Comparison of ENCODE assay signal across 28 cellular contexts in the genomic region with DNA sequence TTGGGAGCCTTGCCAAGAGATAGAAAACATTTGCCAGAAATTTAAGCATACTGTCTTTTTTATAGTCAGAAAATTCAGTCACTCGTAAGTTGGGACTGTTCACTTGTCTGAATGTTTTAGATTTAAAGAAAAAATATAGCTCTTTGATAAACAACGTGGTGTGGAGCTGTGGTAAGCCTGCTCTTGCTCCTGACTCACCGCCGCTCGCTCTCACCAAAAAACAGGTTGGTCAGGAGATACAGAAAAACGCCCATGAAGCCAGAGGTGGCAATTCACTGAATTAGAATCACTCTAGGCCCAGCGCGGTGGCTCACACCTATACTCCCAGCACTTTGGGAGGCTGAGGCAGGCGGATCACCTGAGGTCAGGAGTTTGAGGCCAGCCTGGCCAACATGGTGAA. TPM values are rescaled to one million over a fixed set of nuclear protein-coding genes. Genes with fewer than 3 reads are reported as not detected.
DNase-seq lines count a peak whose midpoint lies in the region; ATAC-seq and TF ChIP-seq lines count a peak whose summit lies in the region.
"Had no signal": no experiment of that assay in that cellular context is flagged by ENCODE, and none has a peak within 500 bp of the region (broad histone marks: within the 10 kb centered on the region; RNA-seq: fewer than 3 reads in every experiment).

No MANE protein-coding gene starts in this region.

- no peaks in the 10 kb centered on the region for H3K9me3 Mint-ChIP-seq in activated CD8-positive, alpha-beta memory T cell treated with anti-CD3 and anti-CD28 coated beads, Interleukin-2, amount 10 ng/mL, durations not matched to agents 7 days and 5 days (ENCODE audit: low read depth)
- H3K9me3 Mint-ChIP-seq: activated CD4-positive, alpha-beta T cell treated with anti-CD3 and anti-CD28 coated beads, Interleukin-2, amount 10 ng/mL, durations not matched to agents 7 days and 5 days; activated naive CD4-positive, alpha-beta T cell treated with anti-CD3 and anti-CD28 coated beads, Interleukin-2, amount 10 ng/mL, durations not matched to agents 7 days and 5 days; memory B cell had no signal

- H3K27ac Mint-ChIP-seq in activated CD8-positive, alpha-beta memory T cell treated with anti-CD3 and anti-CD28 coated beads, Interleukin-2, amount 10 ng/mL, durations not matched to agents 7 days and 5 days = no peak overlapping the region
- H3K27ac Mint-ChIP-seq: activated CD4-positive, alpha-beta T cell treated with anti-CD3 and anti-CD28 coated beads, Interleukin-2, amount 10 ng/mL, durations not matched to agents 7 days and 5 days; activated naive CD4-positive, alpha-beta T cell treated with anti-CD3 and anti-CD28 coated beads, Interleukin-2, amount 10 ng/mL, durations not matched to agents 7 days and 5 days; memory B cell; type B pancreatic cell had no signal

- peak overlapping the region; percentile 94 for H3K4me2 ChIP-seq in Loucy (ENCODE audit: low read depth, low read length, poor library complexity, severe bottlenecking)
- H3K4me2 ChIP-seq: A549 had no signal

- H3K27me3 Mint-ChIP-seq in activated CD8-positive, alpha-beta memory T cell treated with anti-CD3 and anti-CD28 coated beads, Interleukin-2, amount 10 ng/mL, durations not matched to agents 7 days and 5 days = no peaks in the 10 kb centered on the region
- H3K27me3 Mint-ChIP-seq: activated CD4-positive, alpha-beta T cell treated with anti-CD3 and anti-CD28 coated beads, Interleukin-2, amount 10 ng/mL, durations not matched to agents 7 days and 5 days; activated naive CD4-positive, alpha-beta T cell treated with anti-CD3 and anti-CD28 coated beads, Interleukin-2, amount 10 ng/mL, durations not matched to agents 7 days and 5 days; memory B cell; type B pancreatic cell had no signal

- no peaks in the 10 kb centered on the region for H3K9me2 ChIP-seq in Loucy (replicated peaks; ENCODE audit: low read depth, low read length)

- intact Hi-C loops in right cardiac atrium (cut with DNase I) = no loop called here

- DNase-seq in activated CD8-positive, alpha-beta memory T cell treated with anti-CD3 and anti-CD28 coated beads, Interleukin-2, amount 50 U/mL, for 4 hours = peak; percentile 46
- no peak for DNase-seq in activated CD8-positive, alpha-beta memory T cell treated with anti-CD3 and anti-CD28 coated beads, Interleukin-2, amount 10 ng/mL, durations not matched to agents 7 days and 5 days
- DNase-seq in foreskin keratinocyte (peak in 1 of 2 donors; percentile 45), medulla oblongata (ENCODE audit: extremely low spot score) (no peak), right cardiac atrium (no peak)
- peak; percentile 45 for DNase-seq in stimulated activated naive CD8-positive, alpha-beta T cell treated with anti-CD3 and anti-CD28 coated beads, Interleukin-15, Interleukin-2, amounts not matched to agents 100 U/mL and 50 U/mL, for 24 hours
- DNase-seq in stimulated activated CD4-positive, alpha-beta T cell treated with anti-CD3 and anti-CD28 coated beads, Interleukin-1b, Interleukin-23, amount 100 ng/mL, for 48 hours = no peak
- DNase-seq: activated CD4-positive, alpha-beta T cell treated with anti-CD3 and anti-CD28 coated beads, Interleukin-2, amount 10 ng/mL, durations not matched to agents 7 days and 5 days; activated CD8-positive, alpha-beta memory T cell treated with anti-CD3 and anti-CD28 coated beads, Interleukin-2, amount 50 U/mL, for 48 hours; activated naive CD4-positive, alpha-beta T cell treated with anti-CD3 and anti-CD28 coated beads, Interleukin-2, amount 10 ng/mL, durations not matched to agents 7 days and 5 days; cerebellar nuclear complex; COR-L47; DMS79; GF-D8; heart right ventricle; left colon; NCI-H1105; NCI-H1930; NCI-H69; retina; stimulated activated CD4-positive, alpha-beta T cell treated with anti-CD3 and anti-CD28 coated beads, Interleukin-2, amount 100 ng/mL, for 48 hours; stomach; T-helper 1 cell had no signal

- H2AFZ ChIP-seq in Loucy (ENCODE audit: low read length) = no peak overlapping the region

- H3K9me3 ChIP-seq in Loucy (ENCODE audit: insufficient read depth, low read depth, low read length) = no peaks in the 10 kb centered on the region
- no peaks in the 10 kb centered on the region for H3K9me3 ChIP-seq in right cardiac atrium (ENCODE audit: control insufficient read depth, low read length)
- H3K9me3 ChIP-seq: A549, heart right ventricle, SJSA1, stomach had no signal

- no peaks in the 10 kb centered on the region for H3K27me3 ChIP-seq in Loucy (ENCODE audit: insufficient read depth, low read length, poor library complexity, severe bottlenecking)
- no peaks in the 10 kb centered on the region for H3K27me3 ChIP-seq in foreskin keratinocyte
- no peaks in the 10 kb centered on the region for H3K27me3 ChIP-seq in right cardiac atrium (ENCODE audit: control insufficient read depth, insufficient read depth)
- H3K27me3 ChIP-seq: heart right ventricle, SJSA1, stomach had no signal

- peaks cover 38% of the 10 kb centered on the region for H3K36me3 Mint-ChIP-seq in activated CD8-positive, alpha-beta memory T cell treated with anti-CD3 and anti-CD28 coated beads, Interleukin-2, amount 10 ng/mL, durations not matched to agents 7 days and 5 days

- H3F3A ChIP-seq in Loucy (ENCODE audit: low read depth) = no peaks in the 10 kb centered on the region

- peaks cover 78% of the 10 kb centered on the region for H4K20me1 ChIP-seq in Loucy (ENCODE audit: insufficient read depth, low read length, poor library complexity, severe bottlenecking)

- TF ChIP-seq CTCF in Loucy (conservative IDR thresholded peaks at IDR 0.05; ENCODE audit: low read length) (no peak), foreskin keratinocyte (conservative IDR thresholded peaks at IDR 0.05) (no peak)

- H3K4me1 ChIP-seq in Loucy (ENCODE audit: insufficient read depth, low read length, poor library complexity, severe bottlenecking) (peaks cover 67% of the 10 kb centered on the region), foreskin keratinocyte (peaks cover 11% of the 10 kb centered on the region), right cardiac atrium (ENCODE audit: control insufficient read depth, insufficient read depth, low read length) (peaks cover 4% of the 10 kb centered on the region)

- no peak overlapping the region for H3K9ac ChIP-seq in Loucy (ENCODE audit: low read depth, low read length, poor library complexity, severe bottlenecking)

- H3K4me3 Mint-ChIP-seq in activated CD8-positive, alpha-beta memory T cell treated with anti-CD3 and anti-CD28 coated beads, Interleukin-2, amount 10 ng/mL, durations not matched to agents 7 days and 5 days = no peak overlapping the region
- H3K4me3 Mint-ChIP-seq: activated CD4-positive, alpha-beta T cell treated with anti-CD3 and anti-CD28 coated beads, Interleukin-2, amount 10 ng/mL, durations not matched to agents 7 days and 5 days; activated naive CD4-positive, alpha-beta T cell treated with anti-CD3 and anti-CD28 coated beads, Interleukin-2, amount 10 ng/mL, durations not matched to agents 7 days and 5 days; memory B cell; type B pancreatic cell had no signal

- peaks cover 54% of the 10 kb centered on the region for H3K4me1 Mint-ChIP-seq in activated CD8-positive, alpha-beta memory T cell treated with anti-CD3 and anti-CD28 coated beads, Interleukin-2, amount 10 ng/mL, durations not matched to agents 7 days and 5 days

- ATAC-seq in activated CD8-positive, alpha-beta memory T cell treated with anti-CD3 and anti-CD28 coated beads, Interleukin-2, amount 10 ng/mL, durations not matched to agents 7 days and 5 days = no peak
- peak; percentile 90 for ATAC-seq in foreskin keratinocyte
- ATAC-seq in stimulated activated naive CD8-positive, alpha-beta T cell treated with anti-CD3 and anti-CD28 coated beads, Interleukin-15, Interleukin-2, amounts not matched to agents 100 U/mL and 50 U/mL, for 24 hours = peak; percentile 63
- ATAC-seq in right cardiac atrium = no peak
- ATAC-seq: A549, heart right ventricle, left colon had no signal

- no peaks in the 10 kb centered on the region for H3K36me3 ChIP-seq in Loucy (ENCODE audit: insufficient read depth, low read length)
- H3K36me3 ChIP-seq: heart right ventricle, SJSA1, stomach had no signal

- no peak overlapping the region for H3K27ac ChIP-seq in foreskin keratinocyte
- H3K27ac ChIP-seq in right cardiac atrium (ENCODE audit: low read length) = no peak overlapping the region
- H3K27ac ChIP-seq: A549, heart right ventricle, SJSA1, stomach had no signal

- H3K4me3 ChIP-seq in Loucy (ENCODE audit: low read length, poor library complexity, severe bottlenecking) = peak overlapping the region; percentile 51
- H3K4me3 ChIP-seq in right cardiac atrium (ENCODE audit: low read length) = no peak overlapping the region
- H3K4me3 ChIP-seq: A549, heart right ventricle, SJSA1, stomach had no signal

- CTCF ChIA-PET in activated CD8-positive, alpha-beta memory T cell treated with anti-CD3 and anti-CD28 coated beads, Interleukin-2, amount 10 ng/mL, durations not matched to agents 7 days and 5 days (lab: Charles Lee) = interaction anchor here (2.0 kb wide), 1 partner anchor 24 kb away, joined by 5 read pairs; no protein-coding TSS in a partner anchor

- 95% methylated on average over 9 of the region's 9 CpGs for WGBS in right cardiac atrium

- H3K79me2 ChIP-seq in Loucy (ENCODE audit: insufficient read depth, low read length) = peaks cover 99% of the 10 kb centered on the region

RNA-seq across cellular contexts. Expression of a gene that starts 6.2 kb away (rescaled TPM):
- total RNA-seq in activated CD8-positive, alpha-beta memory T cell treated with anti-CD3 and anti-CD28 coated beads, Interleukin-2, amount 10 ng/mL, durations not matched to agents 7 days and 5 days = 10 to 100 TPM; 67.4 to 80.4 TPM
- total RNA-seq in foreskin keratinocyte = 28.9 and 30.7 TPM in 2 replicates
- polyA plus RNA-seq in foreskin keratinocyte = 2.9 and 3.1 TPM in 2 replicates
- total RNA-seq in right cardiac atrium = 10 to 100 TPM; 56.5 to 70.1 (median 63.6) TPM
- polyA plus RNA-seq in right cardiac atrium = 15.7 TPM

Comparison
In these comparisons a context has a peak if more than half of its experiments do, and no peak if none do; other contexts are left out.
1. DNase-seq: peak in activated CD8-positive, alpha-beta memory T cell treated with anti-CD3 and anti-CD28 coated beads, Interleukin-2, amount 50 U/mL, for 4 hours (single experiment) and stimulated activated naive CD8-positive, alpha-beta T cell treated with anti-CD3 and anti-CD28 coated beads, Interleukin-15, Interleukin-2, amounts not matched to agents 100 U/mL and 50 U/mL, for 24 hours (single experiment); none in activated CD8-positive, alpha-beta memory T cell treated with anti-CD3 and anti-CD28 coated beads, Interleukin-2, amount 10 ng/mL, durations not matched to agents 7 days and 5 days (single experiment), stimulated activated CD4-positive, alpha-beta T cell treated with anti-CD3 and anti-CD28 coated beads, Interleukin-1b, Interleukin-23, amount 100 ng/mL, for 48 hours (single experiment), medulla oblongata (single experiment) and right cardiac atrium (0 of 3).
2. ATAC-seq: peak in foreskin keratinocyte (single experiment) and stimulated activated naive CD8-positive, alpha-beta T cell treated with anti-CD3 and anti-CD28 coated beads, Interleukin-15, Interleukin-2, amounts not matched to agents 100 U/mL and 50 U/mL, for 24 hours (single experiment); none in activated CD8-positive, alpha-beta memory T cell treated with anti-CD3 and anti-CD28 coated beads, Interleukin-2, amount 10 ng/mL, durations not matched to agents 7 days and 5 days (single experiment) and right cardiac atrium (0 of 2).